In genomic region chr16:7755347-7755746, GRCh38 we compare ENCODE assay signal across 20 cellular contexts.
"Had no signal": no experiment of that assay in that cellular context is flagged by ENCODE, and none has a peak within 500 bp of the region (broad histone marks: within the 10 kb centered on the region; RNA-seq: fewer than 3 reads in every experiment).

No MANE protein-coding gene starts in this region.

- H3K4me1 ChIP-seq: foreskin keratinocyte, parathyroid adenoma, psoas muscle, spleen, tibial artery, upper lobe of left lung, uterus had no signal

- FAIRE-seq: kidney had no signal

- H3K79me2 ChIP-seq: parathyroid adenoma had no signal

- H3K36me3 ChIP-seq: spleen, tibial artery, upper lobe of left lung, uterus had no signal

- H3K27me3 ChIP-seq: foreskin keratinocyte, spleen, tibial artery, upper lobe of left lung, uterus had no signal

- ATAC-seq: foreskin keratinocyte; left cardiac atrium; left ventricle myocardium superior; psoas muscle; sciatic nerve; stimulated activated memory B cell treated with anti-CD40 and anti-IgM and Interleukin-4, amounts not matched to agents 10 μg/mL and 1 μg/mL and 100 μg/mL, for 72 hours had no signal

- H3K9ac ChIP-seq: parathyroid adenoma had no signal

- H3K27ac ChIP-seq: foreskin keratinocyte, parathyroid adenoma, psoas muscle, spleen, tibial artery, upper lobe of left lung, uterus had no signal

- H3K4me3 ChIP-seq: lung, psoas muscle, spleen, tibial artery, upper lobe of left lung, uterus had no signal

- DNase-seq: dermis blood vessel endothelial cell; foreskin keratinocyte; kidney; left cardiac atrium; left ventricle myocardium superior; mesenchymal stem cell; midbrain; naive B cell; psoas muscle; spleen; stimulated activated CD4-positive, alpha-beta T cell treated with anti-CD3 and anti-CD28 coated beads, Interleukin-15, amount 100 ng/mL, for 24 hours; stimulated activated CD4-positive, alpha-beta T cell treated with anti-CD3 and anti-CD28 coated beads, Interleukin-1b, Interleukin-23, amount 100 ng/mL, for 48 hours; stimulated activated CD4-positive, alpha-beta T cell treated with anti-CD3 and anti-CD28 coated beads, Interleukin-4, amount 100 ng/mL, for 24 hours; tibial artery; upper lobe of left lung; uterus had no signal

- H3K9me3 ChIP-seq: psoas muscle, tibial artery, upper lobe of left lung, uterus had no signal

- H2AFZ ChIP-seq: parathyroid adenoma had no signal
